In the genomic region with DNA sequence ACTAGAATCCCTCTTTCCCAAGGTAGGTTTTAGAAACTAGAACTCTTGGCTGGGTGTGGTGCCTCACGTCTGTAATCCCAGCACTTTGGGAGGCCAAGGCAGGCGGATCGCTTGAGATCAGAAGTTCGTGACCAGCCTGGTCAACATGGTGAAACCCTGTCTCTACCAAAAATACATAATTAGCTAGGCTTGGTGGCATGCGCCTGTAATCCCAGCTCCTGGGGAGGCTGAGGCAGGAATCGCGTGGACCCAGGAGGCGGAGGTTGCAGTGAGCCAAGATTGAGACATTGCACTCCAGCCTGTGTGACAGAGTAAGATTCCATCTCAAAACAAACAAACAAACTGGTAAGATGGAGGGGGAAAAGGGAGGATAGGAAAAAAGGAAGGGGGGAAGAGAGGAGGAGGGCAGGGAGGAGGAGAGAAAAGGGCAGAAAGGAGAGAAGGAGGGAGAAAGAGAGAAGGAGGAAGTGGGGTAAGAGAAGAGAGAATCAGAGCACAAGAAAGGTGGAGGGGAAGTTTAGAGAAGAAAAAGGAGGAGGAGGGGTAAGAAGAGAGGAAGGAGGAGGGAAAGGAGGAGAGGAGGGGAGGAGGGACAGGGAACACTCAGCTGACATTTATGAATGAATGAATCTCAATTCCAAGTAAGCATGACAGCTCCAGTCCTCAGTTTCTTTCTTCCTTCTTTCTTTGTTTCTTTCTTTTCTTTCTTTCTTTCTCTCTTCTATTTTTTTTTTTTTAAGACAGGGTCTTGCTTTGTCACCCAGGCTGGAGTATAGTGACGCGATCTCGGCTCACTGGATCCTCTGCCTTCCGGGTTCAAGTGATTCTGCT, we compare ENCODE assay signal across 1 cellular context.
TF ChIP-seq lines count a peak whose summit lies in the region.

No MANE protein-coding gene starts in this region.

TF ChIP-seq in GM23338, 12 proteins besides CTCF, POLR2A, EP300 and RAD21:
- TF ChIP-seq REST (IDR thresholded peaks at IDR 0.05; ENCODE audit: unreplicated experiment), result no peak
- TF ChIP-seq EZH2phosphoT487 (IDR thresholded peaks at IDR 0.05; ENCODE audit: unreplicated experiment), result no peak
- TF ChIP-seq NANOG (IDR thresholded peaks at IDR 0.05; ENCODE audit: borderline replicate concordance), result no peak
- no peak for TF ChIP-seq STAT1 (IDR thresholded peaks at IDR 0.05; ENCODE audit: unreplicated experiment)
- TF ChIP-seq, protein P1, sequence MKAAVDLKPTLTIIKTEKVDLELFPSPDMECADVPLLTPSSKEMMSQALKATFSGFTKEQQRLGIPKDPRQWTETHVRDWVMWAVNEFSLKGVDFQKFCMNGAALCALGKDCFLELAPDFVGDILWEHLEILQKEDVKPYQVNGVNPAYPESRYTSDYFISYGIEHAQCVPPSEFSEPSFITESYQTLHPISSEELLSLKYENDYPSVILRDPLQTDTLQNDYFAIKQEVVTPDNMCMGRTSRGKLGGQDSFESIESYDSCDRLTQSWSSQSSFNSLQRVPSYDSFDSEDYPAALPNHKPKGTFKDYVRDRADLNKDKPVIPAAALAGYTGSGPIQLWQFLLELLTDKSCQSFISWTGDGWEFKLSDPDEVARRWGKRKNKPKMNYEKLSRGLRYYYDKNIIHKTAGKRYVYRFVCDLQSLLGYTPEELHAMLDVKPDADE (IDR thresholded peaks at IDR 0.05), result no peak
- no peak for TF ChIP-seq CREB1 (CRISPR knock-in tag; IDR thresholded peaks at IDR 0.05; ENCODE audit: low read depth)
- TF ChIP-seq ZNF462 (CRISPR knock-in tag; IDR thresholded peaks at IDR 0.05), result no peak
- no peak for TF ChIP-seq ZNF114 (CRISPR knock-in tag; IDR thresholded peaks at IDR 0.05)
- no peak for TF ChIP-seq ZNF331 (CRISPR knock-in tag; IDR thresholded peaks at IDR 0.05; ENCODE audit: low read depth)
